In the genomic region with DNA sequence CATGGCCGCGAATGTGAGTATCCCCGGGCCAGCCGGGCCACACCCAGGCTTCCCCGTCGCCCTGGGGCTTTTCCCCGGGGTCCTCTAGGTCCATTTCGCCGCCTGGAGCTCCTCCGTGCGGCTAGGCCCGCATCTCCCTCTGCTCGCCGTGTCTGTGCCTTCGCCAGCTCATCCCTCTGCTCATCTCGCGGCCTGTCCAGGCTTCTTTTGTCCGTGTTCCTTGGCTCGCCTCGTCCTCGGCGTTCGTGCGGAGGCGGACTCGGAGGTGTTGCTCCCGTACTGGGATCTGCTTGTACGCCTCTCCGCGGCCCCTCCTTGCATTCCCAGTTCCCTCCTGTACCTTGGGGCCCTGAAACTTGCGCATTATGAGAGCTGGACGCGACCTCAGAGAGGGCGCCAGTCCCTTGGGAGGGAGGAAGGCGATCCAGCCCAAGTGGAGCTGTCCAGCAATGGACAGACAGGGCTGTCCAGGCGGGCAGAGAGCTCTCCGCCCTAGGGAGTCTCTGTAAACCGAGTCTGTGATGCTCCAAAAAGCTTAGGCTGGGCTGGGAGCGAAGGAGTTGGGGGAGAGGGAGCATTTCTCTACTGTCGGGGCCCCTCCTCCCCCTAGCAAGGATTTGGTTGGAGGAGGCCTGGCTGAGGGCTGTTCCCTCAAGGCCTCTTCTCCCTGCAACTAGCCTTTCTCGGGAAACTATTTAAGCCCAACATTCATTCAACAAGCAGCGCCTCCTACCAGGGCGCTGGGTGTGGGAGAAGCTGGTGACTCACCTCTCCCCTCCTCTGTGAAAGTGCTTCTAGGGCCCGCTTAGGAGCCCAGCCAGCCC, we compare ENCODE assay signal across 7 cellular contexts. TPM values are rescaled to one million over a fixed set of nuclear protein-coding genes. Genes with fewer than 3 reads are reported as not detected.
DNase-seq lines count a peak whose midpoint lies in the region; ATAC-seq lines count a peak whose summit lies in the region.

No MANE protein-coding gene starts in this region.

- H3K4me2 ChIP-seq in mesendoderm (ENCODE audit: low read length): peak overlapping the region; percentile 93

- peak overlapping the region; percentile 97 for H3K4me3 ChIP-seq in effector memory CD4-positive, alpha-beta T cell (ENCODE audit: insufficient read depth, low read depth, low read length, poor library complexity, severe bottlenecking)
- peak overlapping the region; percentile 88 for H3K4me3 ChIP-seq in mesendoderm (ENCODE audit: low read length)

- peaks cover 34% of the 10 kb centered on the region for H3K36me3 ChIP-seq in effector memory CD4-positive, alpha-beta T cell (ENCODE audit: control insufficient read depth, insufficient read depth, low read length)
- H3K36me3 ChIP-seq in mesendoderm (ENCODE audit: control insufficient read depth, insufficient read depth, low read length): peaks cover 3% of the 10 kb centered on the region

- H3K27me3 ChIP-seq in effector memory CD4-positive, alpha-beta T cell (replicated peaks; ENCODE audit: control insufficient read depth, insufficient read depth, low read length, poor library complexity, severe bottlenecking): no peaks in the 10 kb centered on the region
- H3K27me3 ChIP-seq in mesendoderm (ENCODE audit: insufficient read depth, low read length, poor library complexity): no peaks in the 10 kb centered on the region

- peak; percentile 30 for ATAC-seq in GM18511 (IDR thresholded peaks at IDR 0.05; ENCODE audit: unreplicated experiment)
- peak; percentile 26 for ATAC-seq in HG02678 (IDR thresholded peaks at IDR 0.05; ENCODE audit: unreplicated experiment)

- peak; percentile 58 for DNase-seq in NCI-H146 (lab: John Stamatoyannopoulos, UW)
- DNase-seq in activated CD4-positive, alpha-beta T cell treated with anti-CD3 and anti-CD28 coated beads, Interleukin-2, amount 50 U/mL, for 24 hours (ENCODE audit: low read depth in 1 of 2, low spot score in 1 of 2): peak; percentile 21 to 67
- peak; percentile 32 to 50 (median 50) for DNase-seq in effector memory CD4-positive, alpha-beta T cell
- peak; percentile 96 for DNase-seq in mesendoderm
- peak; percentile 42 for DNase-seq in stimulated activated CD8-positive, alpha-beta memory T cell treated with anti-CD3 and anti-CD28 coated beads, Interleukin-12 subunit alpha, Interleukin-12 subunit beta, amount 100 ng/mL, for 24 hours (ENCODE audit: extremely low read depth)

- H2BK120ac ChIP-seq in mesendoderm (ENCODE audit: low read depth, low read length): no peak overlapping the region

- peak overlapping the region; percentile 53 for H3K23ac ChIP-seq in mesendoderm (ENCODE audit: low read length)

- H2BK5ac ChIP-seq in mesendoderm (ENCODE audit: low read length): no peak overlapping the region

- no peak overlapping the region for H2AK5ac ChIP-seq in mesendoderm (ENCODE audit: low read length)

- no peak overlapping the region for H4K8ac ChIP-seq in mesendoderm (ENCODE audit: low read depth, low read length)

- H3K27ac ChIP-seq in effector memory CD4-positive, alpha-beta T cell (ENCODE audit: insufficient read depth, low read length, poor library complexity, severe bottlenecking): peak overlapping the region; percentile 92
- peak overlapping the region; percentile 34 for H3K27ac ChIP-seq in mesendoderm (ENCODE audit: low read depth, low read length)

- H3K9ac ChIP-seq in mesendoderm (ENCODE audit: low read length): peak overlapping the region; percentile 95

- no CpG with 5 or more reads among the region's 44 CpGs for WGBS in mesendoderm (ENCODE audit: extremely low coverage, insufficient coverage, low lambda C conversion rate)

- H3K56ac ChIP-seq in mesendoderm (ENCODE audit: low read length): peak overlapping the region; percentile 95

- no peak overlapping the region for H2BK15ac ChIP-seq in mesendoderm (replicated peaks; ENCODE audit: low read depth)

- H3K79me1 ChIP-seq in mesendoderm (ENCODE audit: low read length): peaks cover 41% of the 10 kb centered on the region

- no peak overlapping the region for H3K4ac ChIP-seq in mesendoderm (ENCODE audit: low read depth, low read length)

- H3K9me3 ChIP-seq in effector memory CD4-positive, alpha-beta T cell (ENCODE audit: control insufficient read depth, low read length): no peaks in the 10 kb centered on the region

- H4K5ac ChIP-seq in mesendoderm (ENCODE audit: low read length): no peak overlapping the region

- peak overlapping the region; percentile 15 for H3K18ac ChIP-seq in mesendoderm (ENCODE audit: low read length)

- H3K4me1 ChIP-seq in effector memory CD4-positive, alpha-beta T cell (ENCODE audit: control insufficient read depth, insufficient read depth, low read length, poor library complexity, severe bottlenecking): peaks cover 31% of the 10 kb centered on the region
- peaks cover 7% of the 10 kb centered on the region for H3K4me1 ChIP-seq in mesendoderm (ENCODE audit: control insufficient read depth, low read depth, low read length)

- peaks cover 33% of the 10 kb centered on the region for H3K79me2 ChIP-seq in mesendoderm (ENCODE audit: control insufficient read depth, insufficient read depth, low read length)

RNA-seq across cellular contexts. Expression of a gene that starts 0.6 kb away (rescaled TPM):
- 29.4 TPM for polyA plus RNA-seq in mesendoderm (2013, experiment 1 of 2)
- polyA plus RNA-seq in mesendoderm (2013, experiment 2 of 2): 28.9 TPM

RNA-seq across cellular contexts. Expression of a gene that starts 0.7 kb away (rescaled TPM):
- 21.8 TPM for polyA plus RNA-seq in mesendoderm (2013, experiment 1 of 2)
- polyA plus RNA-seq in mesendoderm (2013, experiment 2 of 2): 21.7 TPM

RNA-seq across cellular contexts. Expression of a gene that starts 53.0 kb away (rescaled TPM):
- polyA plus RNA-seq in mesendoderm (2013, experiment 1 of 2): 12.8 TPM
- polyA plus RNA-seq in mesendoderm (2013, experiment 2 of 2): 12.3 TPM

RNA-seq across cellular contexts. Expression of a gene that starts 53.2 kb away (rescaled TPM):
- polyA plus RNA-seq in mesendoderm (2013, experiment 1 of 2): 50.3 TPM
- 49.8 TPM for polyA plus RNA-seq in mesendoderm (2013, experiment 2 of 2)

Comparison
In these comparisons a context has a peak if more than half of its experiments do, and no peak if none do; other contexts are left out.
1. Peak in every context shown above with its lines: DNase-seq, ATAC-seq, H3K4me3 ChIP-seq and H3K27ac ChIP-seq.
2. DNase-seq: peak in every context shown above with its lines; median percentile 96 in mesendoderm; 58 in NCI-H146; 50 in effector memory CD4-positive, alpha-beta T cell; 44 in activated CD4-positive, alpha-beta T cell treated with anti-CD3 and anti-CD28 coated beads, Interleukin-2, amount 50 U/mL, for 24 hours; 42 in stimulated activated CD8-positive, alpha-beta memory T cell treated with anti-CD3 and anti-CD28 coated beads, Interleukin-12 subunit alpha, Interleukin-12 subunit beta, amount 100 ng/mL, for 24 hours.